8 cellular contexts compared by ENCODE assay signal in genomic region chr13:91284335-91284734, GRCh38.
"Had no signal": no experiment of that assay in that cellular context is flagged by ENCODE, and none has a peak within 500 bp of the region (broad histone marks: within the 10 kb centered on the region; RNA-seq: fewer than 3 reads in every experiment).

No MANE protein-coding gene starts in this region.

- H3K27ac Mint-ChIP-seq: IgD-negative memory B cell had no signal

- H3K4me1 Mint-ChIP-seq: IgD-negative memory B cell had no signal

- DNase-seq: IMR-90, KBM-7, KG1 had no signal

- FAIRE-seq: HepG2, HTR-8/SVneo had no signal

- ATAC-seq: HepG2 had no signal

- H3K36me3 Mint-ChIP-seq: IgD-negative memory B cell had no signal

- H3K27ac ChIP-seq: HL-60, KMS-11 had no signal

- H3K4me3 Mint-ChIP-seq: IgD-negative memory B cell had no signal

- H3K4me2 ChIP-seq: KMS-11 had no signal

- H3K9ac ChIP-seq: KMS-11 had no signal
